In the genomic region with DNA sequence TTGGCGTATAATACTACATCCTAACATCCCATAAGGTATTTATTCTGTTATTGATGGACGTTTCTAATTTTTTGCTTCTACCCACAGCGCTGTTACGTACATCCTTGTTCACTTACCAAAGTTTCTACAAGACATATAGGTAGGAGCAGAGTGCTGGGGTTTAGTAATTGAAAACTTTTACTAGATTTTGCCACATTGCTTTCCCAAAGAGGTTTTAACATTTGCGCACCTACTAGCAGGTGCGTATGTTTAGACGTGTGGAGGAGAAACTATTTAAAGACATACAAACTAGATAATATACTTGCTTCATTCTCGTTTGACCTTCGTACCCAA, we compare ENCODE assay signal across 8 cellular contexts. TPM values are rescaled to one million over a fixed set of nuclear protein-coding genes. Genes with fewer than 3 reads are reported as not detected.
A peak's percentile ranks its signal among the peaks of the same experiment; 100 is the strongest.
DNase-seq lines count a peak whose midpoint lies in the region; ATAC-seq and TF ChIP-seq lines count a peak whose summit lies in the region.

No MANE protein-coding gene starts in this region.

- H3K27me3 Mint-ChIP-seq in activated CD4-positive, alpha-beta memory T cell treated with anti-CD3 and anti-CD28 coated beads for 36 hours: no peaks in the 10 kb centered on the region

- no peaks in the 10 kb centered on the region for H3K27me3 ChIP-seq in BJ (ENCODE audit: control insufficient read depth, insufficient read depth, low read length)
- no peaks in the 10 kb centered on the region for H3K27me3 ChIP-seq in iPS-20b (ENCODE audit: insufficient read depth, low read length)
- no peaks in the 10 kb centered on the region for H3K27me3 ChIP-seq in thoracic aorta (replicated peaks; ENCODE audit: insufficient read depth)

- H3K36me3 ChIP-seq in BJ (ENCODE audit: control insufficient read depth, insufficient read depth, low read length) (peaks cover 4% of the 10 kb centered on the region), iPS-20b (ENCODE audit: insufficient read depth, low read depth, low read length) (peaks cover 44% of the 10 kb centered on the region), thoracic aorta (peaks cover 10% of the 10 kb centered on the region)

- POLR2A ChIA-PET in BJ (lab: Charles Lee): interaction anchor here (0.6 to 0.7 kb wide), 2 partner anchors 12 to 22 kb away, joined by 3 read pairs; no protein-coding TSS in a partner anchor
- POLR2A ChIA-PET in activated CD4-positive, alpha-beta memory T cell treated with anti-CD3 and anti-CD28 coated beads for 36 hours (lab: Charles Lee): interaction anchor here (0.6 to 1.1 kb wide), 11 partner anchors 13 to 266 kb away, joined by 3 to 11 read pairs (median 5); a partner anchor contains a TSS

- H3K4me1 ChIP-seq in iPS-20b (ENCODE audit: insufficient read depth, low read length): peaks cover 11% of the 10 kb centered on the region; the same call in 1 of the 2 replicates
- H3K4me1 ChIP-seq in thoracic aorta (ENCODE audit: control insufficient read depth in 1 of 2, low read depth in 2 of 2): peaks cover 12 to 45% of the 10 kb centered on the region in 2 donors

- no peaks in the 10 kb centered on the region for H3K9me3 Mint-ChIP-seq in activated CD4-positive, alpha-beta memory T cell treated with anti-CD3 and anti-CD28 coated beads for 36 hours

- peak overlapping the region; percentile 100 for H3K9ac ChIP-seq in iPS-20b (ENCODE audit: low read depth, low read length)

- DNase-seq in BJ (ENCODE audit: low read depth): no peak
- no peak for DNase-seq in activated CD4-positive, alpha-beta memory T cell treated with anti-CD3 and anti-CD28 coated beads for 36 hours
- no peak for DNase-seq in thoracic aorta (ENCODE audit: low spot score)
- no peak for DNase-seq in activated effector memory CD4-positive, alpha-beta T cell treated with Interleukin-2 at 50 U/mL for 16 hours
- DNase-seq in putamen (ENCODE audit: low spot score): no peak
- DNase-seq in NCI-H748 (lab: John Stamatoyannopoulos, UW; ENCODE audit: unreplicated experiment): no peak

- no peak for TF ChIP-seq CTCF in BJ (IDR thresholded peaks at IDR 0.05; ENCODE audit: insufficient read depth, low read depth, low read length)
- TF ChIP-seq CTCF in thoracic aorta (IDR thresholded peaks at IDR 0.05): no peak

- H3K27ac Mint-ChIP-seq in activated CD4-positive, alpha-beta memory T cell treated with anti-CD3 and anti-CD28 coated beads for 36 hours: peak overlapping the region; percentile 95

- no peaks in the 10 kb centered on the region for H3K9me3 ChIP-seq in iPS-20b (ENCODE audit: insufficient read depth, low read depth, low read length)
- H3K9me3 ChIP-seq in thoracic aorta: no peaks in the 10 kb centered on the region

- CTCF ChIA-PET in BJ (lab: Yijun Ruan, JAX): no interaction called here
- CTCF ChIA-PET in activated CD4-positive, alpha-beta memory T cell treated with anti-CD3 and anti-CD28 coated beads for 36 hours (lab: Charles Lee): interaction anchor here (0.6 kb wide), 1 partner anchor 8 kb away, joined by 3 read pairs; no protein-coding TSS in a partner anchor

- H3K27ac ChIP-seq in iPS-20b (ENCODE audit: low read length) (peak overlapping the region; percentile 100), thoracic aorta (peak overlapping the region; percentile 93)

- ATAC-seq in GM21825 (IDR thresholded peaks at IDR 0.05; ENCODE audit: unreplicated experiment) (peak; percentile 3), thoracic aorta (ENCODE audit: insufficient number of reproducible peaks, low FRiP score, low read depth) (no peak)

- intact Hi-C loops in activated CD4-positive, alpha-beta memory T cell treated with anti-CD3 and anti-CD28 coated beads for 36 hours (cut with micrococcal nuclease): loop anchor here (1.0 to 5.0 kb wide), 10 partner anchors 20 to 887 kb away; a partner anchor contains a TSS

- H3K4me1 Mint-ChIP-seq in activated CD4-positive, alpha-beta memory T cell treated with anti-CD3 and anti-CD28 coated beads for 36 hours (ENCODE audit: low read depth): peaks cover 43% of the 10 kb centered on the region

- peaks cover 39% of the 10 kb centered on the region for H3K36me3 Mint-ChIP-seq in activated CD4-positive, alpha-beta memory T cell treated with anti-CD3 and anti-CD28 coated beads for 36 hours

- H3K4me3 Mint-ChIP-seq in activated CD4-positive, alpha-beta memory T cell treated with anti-CD3 and anti-CD28 coated beads for 36 hours: peak overlapping the region; percentile 94

- H3K4me3 ChIP-seq in BJ (ENCODE audit: low read depth, low read length) (peak overlapping the region; percentile 72), iPS-20b (ENCODE audit: low read length) (peak overlapping the region; percentile 95), thoracic aorta (peak overlapping the region; percentile 98)

RNA-seq across cellular contexts. Expression of a gene that starts 0.6 kb away (rescaled TPM):
- 771 and 1,498 TPM in 2 replicates for polyA plus RNA-seq in BJ (2011; rRNA removed)
- 50.1 and 61.7 TPM in 2 replicates for polyA minus RNA-seq in BJ (2011; rRNA and poly(A)+ RNA removed)
- total RNA-seq in activated CD4-positive, alpha-beta memory T cell treated with anti-CD3 and anti-CD28 coated beads for 36 hours: 1,000 to 10,000 TPM; 1,539 to 1,545 TPM
- 100 to 1,000 TPM; 512 to 565 TPM for total RNA-seq in thoracic aorta

RNA-seq across cellular contexts. Expression of a gene that starts 19.8 kb away (rescaled TPM):
- polyA plus RNA-seq in BJ (2011; rRNA removed): 37.6 and 67.0 TPM in 2 replicates
- 110 and 137 TPM in 2 replicates for polyA minus RNA-seq in BJ (2011; rRNA and poly(A)+ RNA removed)
- 1 to 10 TPM; 4.8 to 6.8 TPM for total RNA-seq in activated CD4-positive, alpha-beta memory T cell treated with anti-CD3 and anti-CD28 coated beads for 36 hours
- total RNA-seq in thoracic aorta: 10 to 100 TPM; 57.6 to 81.6 TPM

Comparison
In these comparisons a context has a peak if more than half of its experiments do, and no peak if none do; other contexts are left out.
1. RNA of a gene that starts 19.8 kb away (total RNA-seq): 57.6 to 81.6 TPM in thoracic aorta; 4.8 to 6.8 TPM in activated CD4-positive, alpha-beta memory T cell treated with anti-CD3 and anti-CD28 coated beads for 36 hours; every median in the first group is over 4 times any median in the second.
2. Peak in every context shown above with its lines, with median percentiles within 50 percentile points of each other: H3K4me3 ChIP-seq.